ENCODE assay signal across 34 cellular contexts in genomic region chr20:42113236-42113635, GRCh38.
"Had no signal": no experiment of that assay in that cellular context is flagged by ENCODE, and none has a peak within 500 bp of the region (broad histone marks: within the 10 kb centered on the region; RNA-seq: fewer than 3 reads in every experiment).

No MANE protein-coding gene starts in this region.

- H3K4me1 Mint-ChIP-seq: activated CD4-positive, alpha-beta memory T cell treated with anti-CD3 and anti-CD28 coated beads, Interleukin-2, amount 10 ng/mL, durations not matched to agents 7 days and 5 days; activated CD4-positive, alpha-beta T cell treated with anti-CD3 and anti-CD28 coated beads, Interleukin-2, amount 10 ng/mL, durations not matched to agents 7 days and 5 days; activated naive CD4-positive, alpha-beta T cell treated with anti-CD3 and anti-CD28 coated beads, Interleukin-2, amount 10 ng/mL, durations not matched to agents 7 days and 5 days; activated naive CD8-positive, alpha-beta T cell treated with anti-CD3 and anti-CD28 coated beads, Interleukin-2, amount 10 ng/mL, durations not matched to agents 7 days and 5 days; T-helper 17 cell had no signal

- H3K4me1 ChIP-seq: ascending aorta, breast epithelium, heart right ventricle had no signal

- H3K27ac ChIP-seq: ascending aorta, breast epithelium, cardiac muscle cell, coronary artery, esophagus muscularis mucosa, gastroesophageal sphincter, heart right ventricle had no signal

- H3K4me3 Mint-ChIP-seq: activated CD4-positive, alpha-beta memory T cell treated with anti-CD3 and anti-CD28 coated beads, Interleukin-2, amount 10 ng/mL, durations not matched to agents 7 days and 5 days; activated CD4-positive, alpha-beta T cell treated with anti-CD3 and anti-CD28 coated beads, Interleukin-2, amount 10 ng/mL, durations not matched to agents 7 days and 5 days; activated naive CD4-positive, alpha-beta T cell treated with anti-CD3 and anti-CD28 coated beads, Interleukin-2, amount 10 ng/mL, durations not matched to agents 7 days and 5 days; activated naive CD8-positive, alpha-beta T cell treated with anti-CD3 and anti-CD28 coated beads, Interleukin-2, amount 10 ng/mL, durations not matched to agents 7 days and 5 days; activated T-cell treated with anti-CD3 and anti-CD28 coated beads, Interleukin-2, amount 50 U/mL, for 24 hours; activated T-cell treated with anti-CD3 and anti-CD28 coated beads, Interleukin-2, amount 50 U/mL, for 72 hours; brain; dendritic cell treated with granulocyte-macrophage colony-stimulating factor and Interleukin-4, amounts not matched to agents 40 ng/mL and 50 ng/mL, for 4 days; effector memory CD8-positive, alpha-beta T cell; T-helper 17 cell; T-helper 2 cell treated with Interferon-gamma antibody and Interleukin-4, amounts not matched to agents 5 μg/mL and 100 μg/mL, for 36 hours had no signal

- H3K27me3 ChIP-seq: ascending aorta, breast epithelium, cardiac muscle cell, esophagus muscularis mucosa, gastroesophageal sphincter, heart right ventricle had no signal

- H3K27me3 Mint-ChIP-seq: activated CD4-positive, alpha-beta memory T cell treated with anti-CD3 and anti-CD28 coated beads, Interleukin-2, amount 10 ng/mL, durations not matched to agents 7 days and 5 days; activated CD4-positive, alpha-beta T cell treated with anti-CD3 and anti-CD28 coated beads, Interleukin-2, amount 10 ng/mL, durations not matched to agents 7 days and 5 days; activated naive CD4-positive, alpha-beta T cell treated with anti-CD3 and anti-CD28 coated beads, Interleukin-2, amount 10 ng/mL, durations not matched to agents 7 days and 5 days; activated naive CD8-positive, alpha-beta T cell treated with anti-CD3 and anti-CD28 coated beads, Interleukin-2, amount 10 ng/mL, durations not matched to agents 7 days and 5 days; activated T-cell treated with anti-CD3 and anti-CD28 coated beads, Interleukin-2, amount 50 U/mL, for 24 hours; dendritic cell treated with granulocyte-macrophage colony-stimulating factor and Interleukin-4, amounts not matched to agents 40 ng/mL and 50 ng/mL, for 4 days; effector memory CD8-positive, alpha-beta T cell had no signal

- H3K36me3 Mint-ChIP-seq: activated naive CD4-positive, alpha-beta T cell treated with anti-CD3 and anti-CD28 coated beads, Interleukin-2, amount 10 ng/mL, durations not matched to agents 7 days and 5 days; activated naive CD4-positive, alpha-beta T cell treated with anti-CD3 and anti-CD28 coated beads, Interleukin-2, amount 50 U/mL, for 72 hours; activated naive CD8-positive, alpha-beta T cell treated with anti-CD3 and anti-CD28 coated beads, Interleukin-2, amount 10 ng/mL, durations not matched to agents 7 days and 5 days; brain had no signal

- DNase-seq: activated CD4-positive, alpha-beta memory T cell treated with anti-CD3 and anti-CD28 coated beads, Interleukin-2, amount 10 ng/mL, durations not matched to agents 7 days and 5 days; activated CD4-positive, alpha-beta T cell treated with anti-CD3 and anti-CD28 coated beads for 4 hours; activated CD4-positive, alpha-beta T cell treated with anti-CD3 and anti-CD28 coated beads, Interleukin-2, amount 10 ng/mL, durations not matched to agents 7 days and 5 days; activated CD4-positive, alpha-beta T cell treated with anti-CD3 and anti-CD28 coated beads, Interleukin-2, amount 50 U/mL, for 4 hours; activated CD4-positive, CD25-positive, alpha-beta regulatory T cell; activated CD4-positive, CD25-positive, alpha-beta regulatory T cell treated with anti-CD3 and anti-CD28 coated beads, Interleukin-2, amount 50 U/mL, for 72 hours; activated CD8-positive, alpha-beta memory T cell treated with anti-CD3 and anti-CD28 coated beads, Interleukin-2, amount 50 U/mL, for 48 hours; activated gamma-delta T cell; activated naive CD4-positive, alpha-beta T cell; activated naive CD4-positive, alpha-beta T cell treated with anti-CD3 and anti-CD28 coated beads, Interleukin-2, amount 10 ng/mL, durations not matched to agents 7 days and 5 days; activated naive CD8-positive, alpha-beta T cell treated with anti-CD3 and anti-CD28 coated beads, Interleukin-2, amount 10 ng/mL, durations not matched to agents 7 days and 5 days; activated T-cell treated with anti-CD3 and anti-CD28 coated beads for 4 hours; activated T-cell treated with anti-CD3 and anti-CD28 coated beads, Interleukin-2, amount 50 U/mL, for 24 hours; activated T-cell treated with anti-CD3 and anti-CD28 coated beads, Interleukin-2, amount 50 U/mL, for 72 hours; central memory CD4-positive, alpha-beta T cell; cerebellar nuclear complex; effector CD4-positive, alpha-beta T cell; effector memory CD8-positive, alpha-beta T cell; erythroblast; foreskin melanocyte; heart right ventricle; T-helper 1 cell; T-helper 17 cell; T1000 had no signal

- H3K36me3 ChIP-seq: ascending aorta, breast epithelium, cardiac muscle cell, esophagus muscularis mucosa, gastroesophageal sphincter, heart right ventricle had no signal

- ATAC-seq: activated naive CD4-positive, alpha-beta T cell treated with anti-CD3 and anti-CD28 coated beads, Interleukin-2, amount 50 U/mL, for 72 hours; activated T-cell treated with anti-CD3 and anti-CD28 coated beads, Interleukin-2, amount 50 U/mL, for 72 hours; effector memory CD8-positive, alpha-beta T cell; gastroesophageal sphincter; heart right ventricle; T-helper 17 cell had no signal

- H3K9me3 ChIP-seq: ascending aorta, breast epithelium, esophagus muscularis mucosa, gastroesophageal sphincter, heart right ventricle had no signal

- H3K27ac Mint-ChIP-seq: activated CD4-positive, alpha-beta memory T cell treated with anti-CD3 and anti-CD28 coated beads, Interleukin-2, amount 10 ng/mL, durations not matched to agents 7 days and 5 days; activated CD4-positive, alpha-beta T cell treated with anti-CD3 and anti-CD28 coated beads, Interleukin-2, amount 10 ng/mL, durations not matched to agents 7 days and 5 days; activated naive CD4-positive, alpha-beta T cell treated with anti-CD3 and anti-CD28 coated beads, Interleukin-2, amount 10 ng/mL, durations not matched to agents 7 days and 5 days; activated naive CD4-positive, alpha-beta T cell treated with anti-CD3 and anti-CD28 coated beads, Interleukin-2, amount 50 U/mL, for 72 hours; activated naive CD8-positive, alpha-beta T cell treated with anti-CD3 and anti-CD28 coated beads, Interleukin-2, amount 10 ng/mL, durations not matched to agents 7 days and 5 days; activated T-cell treated with anti-CD3 and anti-CD28 coated beads, Interleukin-2, amount 50 U/mL, for 24 hours; activated T-cell treated with anti-CD3 and anti-CD28 coated beads, Interleukin-2, amount 50 U/mL, for 72 hours; brain; dendritic cell treated with granulocyte-macrophage colony-stimulating factor and Interleukin-4, amounts not matched to agents 40 ng/mL and 50 ng/mL, for 4 days; effector memory CD8-positive, alpha-beta T cell; T-helper 17 cell; T-helper 2 cell treated with Interferon-gamma antibody and Interleukin-4, amounts not matched to agents 5 μg/mL and 100 μg/mL, for 36 hours had no signal

- H3K9me3 Mint-ChIP-seq: activated CD4-positive, alpha-beta T cell treated with anti-CD3 and anti-CD28 coated beads, Interleukin-2, amount 10 ng/mL, durations not matched to agents 7 days and 5 days; activated naive CD8-positive, alpha-beta T cell treated with anti-CD3 and anti-CD28 coated beads, Interleukin-2, amount 10 ng/mL, durations not matched to agents 7 days and 5 days; activated T-cell treated with anti-CD3 and anti-CD28 coated beads, Interleukin-2, amount 50 U/mL, for 24 hours; dendritic cell treated with granulocyte-macrophage colony-stimulating factor and Interleukin-4, amounts not matched to agents 40 ng/mL and 50 ng/mL, for 4 days; T-helper 2 cell treated with Interferon-gamma antibody and Interleukin-4, amounts not matched to agents 5 μg/mL and 100 μg/mL, for 36 hours had no signal

- H3K4me3 ChIP-seq: ascending aorta, breast epithelium, cardiac muscle cell, coronary artery, esophagus muscularis mucosa, gastroesophageal sphincter, heart right ventricle had no signal
